Comparison of ENCODE assay signal across 7 cellular contexts in genomic region chr12:39441963-39442894, GRCh38. TPM values are rescaled to one million over a fixed set of nuclear protein-coding genes. Genes with fewer than 3 reads are reported as not detected.
DNase-seq lines count a peak whose midpoint lies in the region; ATAC-seq and TF ChIP-seq lines count a peak whose summit lies in the region.

No MANE protein-coding gene starts in this region.

- peak overlapping the region; percentile 98 for H3K27ac ChIP-seq in endodermal cell (ENCODE audit: low read depth, low read length)

- WGBS in endodermal cell (ENCODE audit: insufficient coverage in 1 of 2, insufficient read length in 1 of 2), 2 experiments, result 1 to 2% methylated on average over 28 to 58 of the region's 58 CpGs

- peak overlapping the region; percentile 86 for H3K27ac Mint-ChIP-seq in endodermal cell

- no peaks in the 10 kb centered on the region for H3K9me3 Mint-ChIP-seq in endodermal cell

- H3K36me3 Mint-ChIP-seq in endodermal cell (ENCODE audit: low read depth), result no peaks in the 10 kb centered on the region

- peaks cover 25% of the 10 kb centered on the region for H3K4me1 Mint-ChIP-seq in endodermal cell

- H3K9ac ChIP-seq in endodermal cell (ENCODE audit: extremely low read depth, low read length, poor library complexity, severe bottlenecking), result peak overlapping the region; percentile 81

- H3K36me3 ChIP-seq in endodermal cell (ENCODE audit: control insufficient read depth, insufficient read depth, low read length) (no peaks in the 10 kb centered on the region), mucosa of descending colon (ENCODE audit: low read depth) (no peaks in the 10 kb centered on the region)

- H3K27me3 ChIP-seq in endodermal cell (ENCODE audit: control insufficient read depth, insufficient read depth, low read length, poor library complexity, severe bottlenecking), result no peaks in the 10 kb centered on the region

- peak; percentile 9 for DNase-seq in NCI-H2227 treated with DMSO at 0.1 percent for 48 hours (lab: John Stamatoyannopoulos, UW)
- peak in 2 of 3 experiments; percentile 11 to 31 for DNase-seq in activated CD8-positive, alpha-beta memory T cell treated with anti-CD3 and anti-CD28 coated beads for 48 hours (ENCODE audit: low read depth in 2 of 3, low spot score in 2 of 3)
- peak; percentile 86 for DNase-seq in endodermal cell
- peak in 2 of 3 donors; percentile 58 to 72 for DNase-seq in mucosa of descending colon
- DNase-seq in stimulated activated CD8-positive, alpha-beta memory T cell treated with anti-CD3 and anti-CD28 coated beads, Interleukin-4, amount 100 ng/mL, for 1 hour (ENCODE audit: low read depth in 2 of 2, low spot score in 1 of 2), result peak; percentile 2 to 13

- H3K9me3 ChIP-seq in endodermal cell (ENCODE audit: control insufficient read depth, low read length) (no peaks in the 10 kb centered on the region), mucosa of descending colon (no peaks in the 10 kb centered on the region)

- H3K4me1 ChIP-seq in endodermal cell (ENCODE audit: control insufficient read depth, insufficient read depth, low read length), result peaks cover 6% of the 10 kb centered on the region
- peaks cover 9% of the 10 kb centered on the region for H3K4me1 ChIP-seq in mucosa of descending colon (ENCODE audit: low read depth)

- ATAC-seq in GM18520 (IDR thresholded peaks at IDR 0.05; ENCODE audit: unreplicated experiment), result peak; percentile 4
- ATAC-seq in HG02885 (IDR thresholded peaks at IDR 0.05; ENCODE audit: poor library complexity, unreplicated experiment), result peak; percentile 29
- peak; percentile 31 for ATAC-seq in mucosa of descending colon

- TF ChIP-seq CTCF in endodermal cell (conservative IDR thresholded peaks at IDR 0.05), result no peak
- no peak for TF ChIP-seq CTCF in mucosa of descending colon (IDR thresholded peaks at IDR 0.05)

- intact Hi-C loops in mucosa of descending colon (cut with DNase I, micrococcal nuclease), result no loop called here

- H3K4me3 ChIP-seq in endodermal cell (ENCODE audit: low read length) (peak overlapping the region; percentile 98), mucosa of descending colon (peak overlapping the region; percentile 73)

- peak overlapping the region; percentile 83 for H3K4me3 Mint-ChIP-seq in endodermal cell

- peaks cover 1% of the 10 kb centered on the region for H3K27me3 Mint-ChIP-seq in endodermal cell (ENCODE audit: insufficient read depth)

RNA-seq across cellular contexts. Expression of gene KIF21A, which starts 0.7 kb away (rescaled TPM):
- total RNA-seq in endodermal cell (10 to 100 TPM; 32.3 to 35.3 TPM), mucosa of descending colon (10 to 100 TPM; 26.6 to 28.1 (median 27.4) TPM)
- 81.1 TPM for polyA plus RNA-seq in endodermal cell (2013, experiment 1 of 2)
- 68.3 TPM for polyA plus RNA-seq in endodermal cell (2013, experiment 2 of 2)

Comparison
In these comparisons a context has a peak if more than half of its experiments do, and no peak if none do; other contexts are left out.
1. Peak in every context shown above with its lines: DNase-seq, ATAC-seq, H3K4me3 ChIP-seq and H3K27ac ChIP-seq.
2. DNase-seq: peak in every context shown above with its lines; median percentile 86 in endodermal cell; 65 in mucosa of descending colon; 21 in activated CD8-positive, alpha-beta memory T cell treated with anti-CD3 and anti-CD28 coated beads for 48 hours; 9 in NCI-H2227 treated with DMSO at 0.1 percent for 48 hours; 8 in stimulated activated CD8-positive, alpha-beta memory T cell treated with anti-CD3 and anti-CD28 coated beads, Interleukin-4, amount 100 ng/mL, for 1 hour.